In genomic region chr1:87684786-87685185, GRCh38 we compare ENCODE assay signal across 8 cellular contexts.
DNase-seq lines count a peak whose midpoint lies in the region; ATAC-seq and TF ChIP-seq lines count a peak whose summit lies in the region.

No MANE protein-coding gene starts in this region.

- peaks cover 4% of the 10 kb centered on the region for H3K4me1 ChIP-seq in mucosa of descending colon (ENCODE audit: low read depth)

- DNase-seq in NCI-H1105 (lab: John Stamatoyannopoulos, UW) (peak; percentile 76), dorsolateral prefrontal cortex (no peak), mucosa of descending colon (peak in 2 of 3 donors; percentile 28 to 29), middle frontal gyrus (ENCODE audit: extremely low spot score, low spot score) (no peak), activated gamma-delta T cell (lab: John Stamatoyannopoulos, UW) (no peak), T1000 (lab: John Stamatoyannopoulos, UW) (no peak), SK-N-DZ (ENCODE audit: low spot score) (no peak)

- no peaks in the 10 kb centered on the region for H3K9me3 ChIP-seq in mucosa of descending colon

- ATAC-seq in mucosa of descending colon: peak; percentile 60

- H3K4me3 ChIP-seq in dorsolateral prefrontal cortex: peak overlapping the region in 56 of 59 donors; percentile 12 to 68 (median 49)
- H3K4me3 ChIP-seq in mucosa of descending colon: peak overlapping the region; percentile 5

- peak overlapping the region; percentile 77 for H3K27ac ChIP-seq in 22Rv1
- peak overlapping the region in 4 of 59 donors; percentile 8 to 61 (median 50) for H3K27ac ChIP-seq in dorsolateral prefrontal cortex

- no peaks in the 10 kb centered on the region for H3K27me3 ChIP-seq in dorsolateral prefrontal cortex

- no peak for TF ChIP-seq CTCF in 22Rv1 (IDR thresholded peaks at IDR 0.05)
- TF ChIP-seq CTCF in dorsolateral prefrontal cortex (IDR thresholded peaks at IDR 0.05 in 54 of 56, conservative IDR thresholded peaks at IDR 0.05 in 2 of 56; ENCODE audit: low read depth in 1 of 56, partially characterized antibody in 56 of 56): no peak
- TF ChIP-seq CTCF in mucosa of descending colon (IDR thresholded peaks at IDR 0.05): no peak

- no peaks in the 10 kb centered on the region for H3K36me3 ChIP-seq in mucosa of descending colon (ENCODE audit: low read depth)

- intact Hi-C loops in dorsolateral prefrontal cortex (cut with DNase I) (loop anchor here in 1 of 2 donors (10.0 kb wide), 1 partner anchor 350 kb away; no protein-coding TSS in a partner anchor), mucosa of descending colon (cut with DNase I, micrococcal nuclease) (no loop called here)

Comparison
In these comparisons a context has a peak if more than half of its experiments do, and no peak if none do; other contexts are left out.
1. DNase-seq: peak in NCI-H1105 (single experiment) and mucosa of descending colon (2 of 3); none in dorsolateral prefrontal cortex (0 of 10), middle frontal gyrus (single experiment), activated gamma-delta T cell (single experiment), T1000 (single experiment) and SK-N-DZ (single experiment).